8 cellular contexts compared by ENCODE assay signal in genomic region chr4:147683717-147684700, GRCh38.
DNase-seq lines count a peak whose midpoint lies in the region; ATAC-seq lines count a peak whose summit lies in the region.

Gene PRMT9 (minus strand): TSS chr4:147684163. CDS start chr4:147683987, 176 bp downstream.

- ATAC-seq in GM18870 (IDR thresholded peaks at IDR 0.05; ENCODE audit: unreplicated experiment), result peak; percentile 97
- ATAC-seq in HG03108 (IDR thresholded peaks at IDR 0.05; ENCODE audit: unreplicated experiment), result peak; percentile 100
- peak; percentile 98 for ATAC-seq in central memory CD8-positive, alpha-beta T cell (replicated peaks; ENCODE audit: extremely low read depth, poor library complexity, severe bottlenecking)

- H3K4me3 Mint-ChIP-seq in central memory CD8-positive, alpha-beta T cell, result peak within 1 kb of the TSS; percentile 84

- H3K9me3 Mint-ChIP-seq in central memory CD8-positive, alpha-beta T cell, result no peaks in the 10 kb centered on the region

- H3K27ac Mint-ChIP-seq in central memory CD8-positive, alpha-beta T cell (ENCODE audit: low read depth), result peak within 1 kb of the TSS; percentile 95

- peaks cover 10% of the 10 kb centered on the region for H3K27me3 Mint-ChIP-seq in central memory CD8-positive, alpha-beta T cell

- H3K36me3 Mint-ChIP-seq in central memory CD8-positive, alpha-beta T cell (ENCODE audit: insufficient read depth), result peaks cover 12% of the 10 kb centered on the region

- H3K4me1 Mint-ChIP-seq in central memory CD8-positive, alpha-beta T cell, result peaks cover 33% of the 10 kb centered on the region

- DNase-seq in AG08396 (ENCODE audit: low spot score) (peak; percentile 97), NCI-H2196 treated with DMSO at 0.1 percent for 48 hours (lab: John Stamatoyannopoulos, UW; ENCODE audit: unreplicated experiment) (peak; percentile 41), iris pigment epithelial cell (ENCODE audit: low read depth) (peak; percentile 91)
- peak; percentile 70 to 79 (median 74) for DNase-seq in activated CD4-positive, CD25-positive, alpha-beta regulatory T cell (lab: John Stamatoyannopoulos, UW)
- peak; percentile 75 to 76 for DNase-seq in central memory CD8-positive, alpha-beta T cell (ENCODE audit: low spot score in 2 of 2)
- peak; percentile 77 to 83 for DNase-seq in stimulated activated CD4-positive, alpha-beta T cell treated with anti-CD3 and anti-CD28 coated beads, Interleukin-12 subunit alpha, Interleukin-12 subunit beta, amount 100 ng/mL, for 24 hours (ENCODE audit: low read depth in 2 of 2)

Comparison
In these comparisons a context has a peak if more than half of its experiments do, and no peak if none do; other contexts are left out.
1. Peak in every context shown above with its lines: DNase-seq and ATAC-seq.
2. DNase-seq: peak in every context shown above with its lines; median percentile 97 in AG08396; 91 in iris pigment epithelial cell; 80 in stimulated activated CD4-positive, alpha-beta T cell treated with anti-CD3 and anti-CD28 coated beads, Interleukin-12 subunit alpha, Interleukin-12 subunit beta, amount 100 ng/mL, for 24 hours; 76 in central memory CD8-positive, alpha-beta T cell; 74 in activated CD4-positive, CD25-positive, alpha-beta regulatory T cell; 41 in NCI-H2196 treated with DMSO at 0.1 percent for 48 hours.